Comparison of ENCODE assay signal across 26 cellular contexts in genomic region chr1:23188434-23188884, GRCh38. TPM values are rescaled to one million over a fixed set of nuclear protein-coding genes. Genes with fewer than 3 reads are reported as not detected.
DNase-seq lines count a peak whose midpoint lies in the region; ATAC-seq, FAIRE-seq and TF ChIP-seq lines count a peak whose summit lies in the region.
"Had no signal": no experiment of that assay in that cellular context is flagged by ENCODE, and none has a peak within 500 bp of the region (broad histone marks: within the 10 kb centered on the region; RNA-seq: fewer than 3 reads in every experiment).

No MANE protein-coding gene starts in this region.

- no TSS peak for BruUV-seq in PC-9 (replicated peaks; lab: Mats Ljungman, UMichigan)
- BruUV-seq in endothelial cell of umbilical vein (replicated peaks; lab: Mats Ljungman, UMichigan), result TSS peak; percentile 43

- intact Hi-C loops in PC-9 (cut with micrococcal nuclease; ENCODE audit: unreplicated experiment) (loop anchor here (2.0 kb wide), 1 partner anchor 28 kb away; the partner anchor contains the start of gene HTR1D), endothelial cell of umbilical vein (cut with micrococcal nuclease) (no loop called here), upper lobe of right lung (cut with DNase I) (loop anchor here (5.0 kb wide), 1 partner anchor 91 kb away; no protein-coding TSS in a partner anchor)

- H3K9ac ChIP-seq in endothelial cell of umbilical vein (replicated peaks; ENCODE audit: extremely low read depth, insufficient read depth, low read length) (peak overlapping the region; percentile 10), skeletal muscle satellite cell (ENCODE audit: low read depth, low read length) (peak overlapping the region; percentile 46)

- H3K4me2 ChIP-seq in PC-9 (peak overlapping the region; percentile 59), endothelial cell of umbilical vein (ENCODE audit: insufficient read depth, low read length) (no peak overlapping the region), skeletal muscle satellite cell (ENCODE audit: low read length) (no peak overlapping the region)

- peak in 2 of 3 experiments; percentile 25 to 65 for DNase-seq in NCI-H1417 (lab: John Stamatoyannopoulos, UW)
- no peak for DNase-seq in NCI-H1417 treated with DMSO at 0.1 percent for 48 hours (lab: John Stamatoyannopoulos, UW)
- peak in 1 of 2 experiments; percentile 67 for DNase-seq in PC-9
- no peak for DNase-seq in endothelial cell of umbilical vein (ENCODE audit: low read depth, low spot score)
- DNase-seq in NCI-H510A (lab: John Stamatoyannopoulos, UW), result no peak
- no peak for DNase-seq in upper lobe of right lung
- DNase-seq in DMS79 treated with DMSO at 0.1 percent for 48 hours (lab: John Stamatoyannopoulos, UW), result no peak
- DNase-seq: activated B cell treated with CpG ODN at 0.5 μM for 24 hours; activated CD8-positive, alpha-beta T cell treated with anti-CD3 and anti-CD28 coated beads for 36 hours; activated naive CD4-positive, alpha-beta T cell; activated T-cell treated with anti-CD3 and anti-CD28 coated beads, Interleukin-2, amount 50 U/mL, for 1 hour; amygdala; cerebellar nuclear complex; DMS 273 treated with DMSO at 0.1 percent for 48 hours; effector CD8-positive, alpha-beta T cell; glutamatergic neuron; NCI-H187; nucleus accumbens; stimulated activated CD4-positive, alpha-beta T cell treated with anti-CD3 and anti-CD28 coated beads, Interleukin-1b, Interleukin-23, amount 100 ng/mL, for 48 hours; T-helper 2 cell had no signal

- no peak overlapping the region for H3K4me3 ChIP-seq in PC-9
- H3K4me3 ChIP-seq in endothelial cell of umbilical vein (replicated peaks in 1 of 3; ENCODE audit: insufficient read depth in 1 of 3, low read depth in 1 of 3, low read length in 3 of 3), result no peak overlapping the region
- no peak overlapping the region for H3K4me3 ChIP-seq in skeletal muscle satellite cell (ENCODE audit: low read length)
- no peak overlapping the region for H3K4me3 ChIP-seq in upper lobe of right lung
- H3K4me3 ChIP-seq: SJCRH30 had no signal

- ATAC-seq in upper lobe of right lung, result no peak
- ATAC-seq: activated CD8-positive, alpha-beta T cell treated with anti-CD3 and anti-CD28 coated beads for 36 hours; sciatic nerve had no signal

- FAIRE-seq in endothelial cell of umbilical vein (lab: Jason Lieb, UNC), result no peak
- FAIRE-seq: H54 had no signal

- H3K79me2 ChIP-seq in PC-9 (ENCODE audit: low read depth) (no peaks in the 10 kb centered on the region), endothelial cell of umbilical vein (ENCODE audit: control insufficient read depth, insufficient read depth, low read length) (no peaks in the 10 kb centered on the region)

- no peaks in the 10 kb centered on the region for H3K9me1 ChIP-seq in endothelial cell of umbilical vein (replicated peaks; ENCODE audit: control insufficient read depth, extremely low read depth, insufficient read depth, low read length)

- H3K27ac ChIP-seq in PC-9, result peak overlapping the region; percentile 99
- H3K27ac ChIP-seq in endothelial cell of umbilical vein (ENCODE audit: insufficient read depth, low read depth, low read length), result peak overlapping the region; percentile 76
- no peak overlapping the region for H3K27ac ChIP-seq in upper lobe of right lung
- H3K27ac ChIP-seq: C4-2B, SJCRH30 had no signal

- H3F3A ChIP-seq in PC-9 (ENCODE audit: insufficient read depth, low read depth), result peaks cover 32% of the 10 kb centered on the region

- peaks cover 28% of the 10 kb centered on the region for H3K4me1 ChIP-seq in PC-9 (replicated peaks; ENCODE audit: insufficient read depth)
- peaks cover 10% of the 10 kb centered on the region for H3K4me1 ChIP-seq in endothelial cell of umbilical vein (ENCODE audit: control insufficient read depth, extremely low read depth, insufficient read depth, low read length)
- peaks cover 19% of the 10 kb centered on the region for H3K4me1 ChIP-seq in skeletal muscle satellite cell (ENCODE audit: control insufficient read depth, insufficient read depth, low read length)
- H3K4me1 ChIP-seq in upper lobe of right lung, result peaks cover 5% of the 10 kb centered on the region

- no peaks in the 10 kb centered on the region for H3K9me2 ChIP-seq in PC-9 (ENCODE audit: insufficient read depth)

- TF ChIP-seq CTCF in PC-9 (conservative IDR thresholded peaks at IDR 0.05), result no peak
- TF ChIP-seq CTCF in endothelial cell of umbilical vein (IDR thresholded peaks at IDR 0.05; ENCODE audit: extremely low read depth in 1 of 2, insufficient read depth in 1 of 2, low read depth in 1 of 2, low read length in 2 of 2), result no peak
- no peak for TF ChIP-seq CTCF in upper lobe of right lung (IDR thresholded peaks at IDR 0.05)

- no peak overlapping the region for H2AFZ ChIP-seq in PC-9
- H2AFZ ChIP-seq in endothelial cell of umbilical vein (ENCODE audit: low read depth, low read length), result no peak overlapping the region

- dilution Hi-C loops in endothelial cell of umbilical vein (cut with MboI; ENCODE audit: extremely low pct_ligation_motif_present, low sequenced_read_pairs), result loop anchor here (10.0 kb wide), 1 partner anchor 94 kb away; no protein-coding TSS in a partner anchor

- CTCF ChIA-PET in PC-9 (lab: Charles Lee) (interaction anchor here (0.6 to 1.0 kb wide), 2 partner anchors 8 to 300 kb away, joined by 3 read pairs; no protein-coding TSS in a partner anchor), endothelial cell of umbilical vein (lab: Charles Lee) (interaction anchor here (8.5 kb wide), 1 partner anchor 95 kb away, joined by 671 read pairs; no protein-coding TSS in a partner anchor)

- no peaks in the 10 kb centered on the region for H3K36me3 ChIP-seq in PC-9 (ENCODE audit: low read depth)
- H3K36me3 ChIP-seq in endothelial cell of umbilical vein (ENCODE audit: control insufficient read depth in 2 of 2, extremely low read depth in 1 of 2, insufficient read depth in 2 of 2, low read length in 2 of 2), result no peaks in the 10 kb centered on the region
- no peaks in the 10 kb centered on the region for H3K36me3 ChIP-seq in skeletal muscle satellite cell (ENCODE audit: insufficient read depth, low read length)
- no peaks in the 10 kb centered on the region for H3K36me3 ChIP-seq in upper lobe of right lung
- H3K36me3 ChIP-seq: SJCRH30 had no signal

- POLR2A ChIA-PET in PC-9 (lab: Charles Lee; ENCODE audit: unreplicated experiment), result interaction anchor here (0.5 to 0.7 kb wide), 5 partner anchors 9 to 462 kb away, joined by 5 to 13 read pairs (median 8); no protein-coding TSS in a partner anchor
- POLR2A ChIA-PET in endothelial cell of umbilical vein (lab: Charles Lee), result no interaction called here

- H3K27me3 ChIP-seq in PC-9 (ENCODE audit: insufficient read depth, low read depth) (no peaks in the 10 kb centered on the region), endothelial cell of umbilical vein (ENCODE audit: control insufficient read depth in 2 of 2, insufficient read depth in 2 of 2, low read length in 2 of 2) (no peaks in the 10 kb centered on the region), skeletal muscle satellite cell (ENCODE audit: control insufficient read depth, insufficient read depth, low read length) (no peaks in the 10 kb centered on the region), upper lobe of right lung (no peaks in the 10 kb centered on the region)
- H3K27me3 ChIP-seq: SJCRH30 had no signal

- TF ChIP-seq POLR2A in endothelial cell of umbilical vein (IDR thresholded peaks at IDR 0.05; ENCODE audit: low read depth, low read length), result no peak

- no peaks in the 10 kb centered on the region for H3K9me3 ChIP-seq in PC-9 (ENCODE audit: insufficient read depth, low read depth)
- no peaks in the 10 kb centered on the region for H3K9me3 ChIP-seq in endothelial cell of umbilical vein (replicated peaks; ENCODE audit: control insufficient read depth, insufficient read depth, low read length)
- H3K9me3 ChIP-seq in skeletal muscle satellite cell (replicated peaks; ENCODE audit: low read length), result no peaks in the 10 kb centered on the region
- no peaks in the 10 kb centered on the region for H3K9me3 ChIP-seq in upper lobe of right lung
- H3K9me3 ChIP-seq: SJCRH30 had no signal

- H4K20me1 ChIP-seq in PC-9 (ENCODE audit: insufficient read depth), result no peaks in the 10 kb centered on the region
- H4K20me1 ChIP-seq in endothelial cell of umbilical vein (replicated peaks; ENCODE audit: control insufficient read depth, extremely low read depth, insufficient read depth, low read length), result no peaks in the 10 kb centered on the region

TF ChIP-seq in endothelial cell of umbilical vein, 7 proteins besides CTCF, POLR2A, EP300 and RAD21 (continues in another document):
- TF ChIP-seq MAX (IDR thresholded peaks at IDR 0.05; ENCODE audit: insufficient read depth, insufficient read length) (no peak), EZH2 (IDR thresholded peaks at IDR 0.05; ENCODE audit: borderline replicate concordance, low read depth, low read length, severe bottlenecking) (no peak), POLR2AphosphoS5 (IDR thresholded peaks at IDR 0.05; ENCODE audit: insufficient read depth, low read depth, low read length) (no peak), JUN (IDR thresholded peaks at IDR 0.05; ENCODE audit: borderline replicate concordance, insufficient read depth, insufficient read length, low read depth) (no peak)

RNA-seq across cellular contexts. Expression of gene LUZP1, which starts 19.8 kb away (rescaled TPM):
- total RNA-seq in PC-9 (2021), result 35.0 and 37.6 TPM in 2 replicates
- 82.4 and 92.3 TPM in 2 replicates for total RNA-seq in endothelial cell of umbilical vein
- 24.0 and 26.3 TPM in 2 replicates for polyA plus RNA-seq in endothelial cell of umbilical vein
- 27.7 and 27.9 TPM in 2 replicates for polyA plus RNA-seq in endothelial cell of umbilical vein (2011; cell fraction: cytosol; rRNA removed)
- polyA plus RNA-seq in endothelial cell of umbilical vein (2011; cell fraction: nucleus; rRNA removed), result 51.3 and 61.7 TPM in 2 replicates
- polyA plus RNA-seq in endothelial cell of umbilical vein (2012), result 48.4 and 60.7 TPM in 2 replicates
- 84.2 and 92.3 TPM in 2 replicates for polyA minus RNA-seq in endothelial cell of umbilical vein
- polyA minus RNA-seq in endothelial cell of umbilical vein (2011; cell fraction: cytosol; rRNA and poly(A)+ RNA removed), result 12.7 TPM
- polyA minus RNA-seq in endothelial cell of umbilical vein (2011; cell fraction: nucleus; rRNA and poly(A)+ RNA removed), result 58.7 and 84.7 TPM in 2 replicates
- total RNA-seq in skeletal muscle satellite cell (2012; rRNA removed), result 17.5 and 22.1 TPM in 2 replicates
- total RNA-seq in upper lobe of right lung, result 36.4 TPM

RNA-seq across cellular contexts. Expression of gene HTR1D, which starts 28.8 kb away (rescaled TPM):
- total RNA-seq in PC-9 (2021), result 15.0 and 17.1 TPM in 2 replicates
- 1.5 and 2.2 TPM in 2 replicates for total RNA-seq in endothelial cell of umbilical vein
- 1.9 TPM in 2 replicates for polyA plus RNA-seq in endothelial cell of umbilical vein
- polyA plus RNA-seq in endothelial cell of umbilical vein (2011; cell fraction: cytosol; rRNA removed), result 1.8 TPM in 2 replicates
- 0.91 and 0.98 TPM in 2 replicates for polyA plus RNA-seq in endothelial cell of umbilical vein (2011; cell fraction: nucleus; rRNA removed)
- 4.3 and 5.4 TPM in 2 replicates for polyA plus RNA-seq in endothelial cell of umbilical vein (2012)
- polyA minus RNA-seq in endothelial cell of umbilical vein, result 0.93 and 1.6 TPM in 2 replicates
- 3.3 TPM for polyA minus RNA-seq in endothelial cell of umbilical vein (2011; cell fraction: cytosol; rRNA and poly(A)+ RNA removed)
- polyA minus RNA-seq in endothelial cell of umbilical vein (2011; cell fraction: nucleus; rRNA and poly(A)+ RNA removed), result 0.96 and 1.1 TPM in 2 replicates
- not detected in 2 replicates for total RNA-seq in skeletal muscle satellite cell (2012; rRNA removed)
- 0.93 TPM for total RNA-seq in upper lobe of right lung
- total RNA-seq: activated B cell treated with CpG ODN at 0.5 μM for 24 hours; activated CD8-positive, alpha-beta T cell treated with anti-CD3 and anti-CD28 coated beads for 36 hours; lower leg skin; SJCRH30 had no signal

Comparison
In these comparisons a context has a peak if more than half of its experiments do, and no peak if none do; other contexts are left out.
1. DNase-seq: peak in NCI-H1417 (2 of 3); none in NCI-H1417 treated with DMSO at 0.1 percent for 48 hours (single experiment), endothelial cell of umbilical vein (single experiment), NCI-H510A (single experiment), upper lobe of right lung (single experiment) and DMS79 treated with DMSO at 0.1 percent for 48 hours (single experiment).